15 cellular contexts compared by ENCODE assay signal in genomic region chrX:40279762-40280161, GRCh38.
DNase-seq lines count a peak whose midpoint lies in the region; ATAC-seq, FAIRE-seq and TF ChIP-seq lines count a peak whose summit lies in the region.
"Had no signal": no experiment of that assay in that cellular context is flagged by ENCODE, and none has a peak within 500 bp of the region (broad histone marks: within the 10 kb centered on the region; RNA-seq: fewer than 3 reads in every experiment).

No MANE protein-coding gene starts in this region.

- H3K36me3 ChIP-seq in CD4-positive, alpha-beta memory T cell (ENCODE audit: insufficient read depth, low read length), result no peaks in the 10 kb centered on the region
- no peaks in the 10 kb centered on the region for H3K36me3 ChIP-seq in IMR-90 (ENCODE audit: control insufficient read depth, insufficient read depth, low read length)
- no peaks in the 10 kb centered on the region for H3K36me3 ChIP-seq in H1 (ENCODE audit: control insufficient read depth in 2 of 4, insufficient read depth in 4 of 4, low read length in 3 of 4)

- peaks cover 24 to 42% (median 32%) of the 10 kb centered on the region in 4 donors for H3K4me1 Mint-ChIP-seq in CD4-positive, alpha-beta memory T cell

- no peak overlapping the region for H3K23ac ChIP-seq in IMR-90 (ENCODE audit: low read depth, low read length)
- no peak overlapping the region for H3K23ac ChIP-seq in H1 (ENCODE audit: insufficient read length)

- H3K79me1 ChIP-seq in IMR-90 (ENCODE audit: low read depth in 1 of 2, low read length in 2 of 2), result no peaks in the 10 kb centered on the region
- no peaks in the 10 kb centered on the region for H3K79me1 ChIP-seq in H1 (ENCODE audit: low read depth, low read length)

- no peak overlapping the region for H2AK9ac ChIP-seq in IMR-90 (replicated peaks; ENCODE audit: low read depth, low read length, poor library complexity)

- H3K14ac ChIP-seq in IMR-90 (replicated peaks; ENCODE audit: low read depth, low read length), result no peak overlapping the region
- H3K14ac ChIP-seq in H1 (ENCODE audit: insufficient read length), result no peak overlapping the region

- H4K8ac ChIP-seq in IMR-90 (ENCODE audit: low read depth in 2 of 2, low read length in 2 of 2), result no peak overlapping the region
- no peak overlapping the region for H4K8ac ChIP-seq in H1 (ENCODE audit: extremely low read depth, insufficient read depth, low read length)

- ATAC-seq in IMR-90 (ENCODE audit: low read depth) (no peak), GM21786 (IDR thresholded peaks at IDR 0.05; ENCODE audit: unreplicated experiment) (no peak)

- H3K56ac ChIP-seq in IMR-90 (ENCODE audit: extremely low read depth, insufficient read depth, low read length) (no peak overlapping the region), H1 (replicated peaks; ENCODE audit: insufficient read length, low read depth, low read length) (no peak overlapping the region)

- no peaks in the 10 kb centered on the region for H3K27me3 Mint-ChIP-seq in CD4-positive, alpha-beta memory T cell

- H3K18ac ChIP-seq in IMR-90 (ENCODE audit: low read depth, low read length) (no peak overlapping the region), H1 (ENCODE audit: extremely low read depth, low read length) (no peak overlapping the region; the same call in 1 of the 2 replicates)

- H3K4me1 ChIP-seq in CD4-positive, alpha-beta memory T cell (ENCODE audit: insufficient read depth, low read length), result peaks cover 37% of the 10 kb centered on the region
- H3K4me1 ChIP-seq in IMR-90 (ENCODE audit: control insufficient read depth, insufficient read depth, low read length), result no peaks in the 10 kb centered on the region; the same call in 1 of the 2 replicates
- H3K4me1 ChIP-seq in H1 (replicated peaks in 1 of 4; ENCODE audit: control insufficient read depth in 3 of 4, insufficient read depth in 4 of 4, low read length in 3 of 4), result peaks cover 0 to 8% (median 2%) of the 10 kb centered on the region in 4 experiments; a peak in 3 of 7 replicates

- H2AFZ ChIP-seq in IMR-90 (replicated peaks; ENCODE audit: low read length, poor library complexity), result no peak overlapping the region
- H2AFZ ChIP-seq in H1 (ENCODE audit: low read length), result no peak overlapping the region

- TF ChIP-seq POLR2A in IMR-90 (IDR thresholded peaks at IDR 0.05; ENCODE audit: low read depth, low read length) (no peak), H1 (IDR thresholded peaks at IDR 0.05; ENCODE audit: control extremely low read depth in 1 of 2, low read depth in 2 of 2, low read length in 2 of 2) (no peak)

- no peaks in the 10 kb centered on the region for H3K23me2 ChIP-seq in H1 (ENCODE audit: low read depth, low read length)

- H2BK20ac ChIP-seq in IMR-90 (ENCODE audit: low read depth, low read length), result no peak overlapping the region
- H2BK20ac ChIP-seq in H1 (ENCODE audit: low read length), result no peak overlapping the region

- H3K9me3 ChIP-seq in CD4-positive, alpha-beta memory T cell (ENCODE audit: control insufficient read depth in 1 of 2, low read length in 2 of 2), result no peaks in the 10 kb centered on the region
- H3K9me3 ChIP-seq in IMR-90 (ENCODE audit: control insufficient read depth, insufficient read depth, low read length) (peaks cover 6% of the 10 kb centered on the region), H1 (ENCODE audit: insufficient read depth in 2 of 2, low read depth in 1 of 2, low read length in 1 of 2) (no peaks in the 10 kb centered on the region)

- POLR2A ChIA-PET in CD4-positive, alpha-beta memory T cell (lab: Charles Lee; ENCODE audit: partially characterized antibody), result interaction anchor here (0.7 to 1.6 kb wide), 2 partner anchors 183 to 424 kb away, joined by 3 read pairs; no protein-coding TSS in a partner anchor
- POLR2A ChIA-PET in IMR-90 (lab: Charles Lee; ENCODE audit: unreplicated experiment), result no interaction called here
- POLR2A ChIA-PET in H1 (lab: Charles Lee; ENCODE audit: partially characterized antibody), result no interaction called here

- H2BK15ac ChIP-seq in IMR-90 (ENCODE audit: low read depth, low read length), result no peak overlapping the region
- H2BK15ac ChIP-seq in H1 (ENCODE audit: low read length), result no peak overlapping the region

- TF ChIP-seq RAD21 in IMR-90 (IDR thresholded peaks at IDR 0.05; ENCODE audit: low read length) (no peak), H1 (IDR thresholded peaks at IDR 0.05 in 1 of 2, conservative IDR thresholded peaks at IDR 0.05 in 1 of 2; ENCODE audit: low read depth in 2 of 2, low read length in 2 of 2) (no peak)

- H3K4me3 Mint-ChIP-seq in CD4-positive, alpha-beta memory T cell, result no peak overlapping the region

- TF ChIP-seq EP300 in H1 (IDR thresholded peaks at IDR 0.05; ENCODE audit: borderline replicate concordance in 1 of 2, low read depth in 2 of 2, low read length in 2 of 2), result no peak

- BruUV-seq in IMR-90 (replicated peaks; lab: Mats Ljungman, UMichigan), result no TSS peak

- H3K4me2 ChIP-seq in IMR-90 (ENCODE audit: low read depth, low read length) (no peak overlapping the region), H1 (ENCODE audit: insufficient read depth in 1 of 2, low read depth in 2 of 2, low read length in 2 of 2) (no peak overlapping the region)

- H3K9ac ChIP-seq in IMR-90 (ENCODE audit: low read depth, low read length) (no peak overlapping the region), H1 (replicated peaks in 1 of 4; ENCODE audit: extremely low read depth in 1 of 4, low read depth in 3 of 4, low read length in 3 of 4) (no peak overlapping the region)

- no peak overlapping the region for H3K4ac ChIP-seq in IMR-90 (ENCODE audit: low read depth, low read length)
- no peak overlapping the region for H3K4ac ChIP-seq in H1 (replicated peaks; ENCODE audit: insufficient read length, low read depth, low read length)

- peak; percentile 24 for FAIRE-seq in H1 (lab: Jason Lieb, UNC)

- no peak overlapping the region for H3K4me3 ChIP-seq in CD4-positive, alpha-beta memory T cell (ENCODE audit: low read length in 2 of 2)
- no peak overlapping the region for H3K4me3 ChIP-seq in IMR-90 (ENCODE audit: insufficient read depth, low read depth, low read length)
- H3K4me3 ChIP-seq in H1 (ENCODE audit: extremely low read depth in 1 of 4, insufficient read depth in 2 of 4, low read depth in 3 of 4, low read length in 4 of 4), result no peak overlapping the region

- CTCF ChIA-PET in CD4-positive, alpha-beta memory T cell (lab: Charles Lee; ENCODE audit: partially characterized antibody), result interaction anchor here (0.7 kb wide), 1 partner anchor 274 kb away, joined by 3 read pairs; no protein-coding TSS in a partner anchor
- CTCF ChIA-PET in IMR-90 (lab: Yijun Ruan, JAX) (no interaction called here), H1 (lab: Charles Lee; ENCODE audit: partially characterized antibody) (no interaction called here)

- no peaks in the 10 kb centered on the region for H3K27me3 ChIP-seq in CD4-positive, alpha-beta memory T cell (ENCODE audit: insufficient read depth, low read length)
- H3K27me3 ChIP-seq in IMR-90 (ENCODE audit: control insufficient read depth, insufficient read depth, low read length) (no peaks in the 10 kb centered on the region; the same call in 1 of the 2 replicates), H1 (replicated peaks in 1 of 4; ENCODE audit: control insufficient read depth in 3 of 4, extremely low read depth in 1 of 4, insufficient read depth in 3 of 4, low read length in 3 of 4) (no peaks in the 10 kb centered on the region)

- H3K9me1 ChIP-seq in IMR-90 (ENCODE audit: insufficient read depth, low read length), result no peaks in the 10 kb centered on the region

- H3K79me2 ChIP-seq in H1 (ENCODE audit: control insufficient read depth in 1 of 2, insufficient read depth in 2 of 2, low read length in 2 of 2), result no peaks in the 10 kb centered on the region

- no peak for TF ChIP-seq CTCF in IMR-90 (conservative IDR thresholded peaks at IDR 0.05; ENCODE audit: low read depth, low read length)
- TF ChIP-seq CTCF in H1 (IDR thresholded peaks at IDR 0.05; ENCODE audit: control extremely low read depth in 1 of 3, insufficient read depth in 1 of 3, low read depth in 1 of 3, low read length in 3 of 3), result no peak

- H3K27ac ChIP-seq in CD4-positive, alpha-beta memory T cell (ENCODE audit: low read depth, low read length), result no peak overlapping the region
- H3K27ac ChIP-seq in IMR-90 (ENCODE audit: insufficient read depth, low read length), result no peak overlapping the region
- no peak overlapping the region for H3K27ac ChIP-seq in H1 (ENCODE audit: low read depth, low read length)
- H3K27ac ChIP-seq: C4-2B had no signal

- peak overlapping the region; percentile 76 to 96 (median 94) for H3K27ac Mint-ChIP-seq in CD4-positive, alpha-beta memory T cell

- no peaks in the 10 kb centered on the region for H3K36me3 Mint-ChIP-seq in CD4-positive, alpha-beta memory T cell

- H2AK5ac ChIP-seq in IMR-90 (ENCODE audit: low read depth, low read length) (no peak overlapping the region), H1 (ENCODE audit: low read depth, low read length) (no peak overlapping the region)

- dilution Hi-C loops in IMR-90 (cut with HindIII; ENCODE audit: low sequenced_read_pairs, unreplicated experiment), result no loop called here

- H4K20me1 ChIP-seq in IMR-90 (ENCODE audit: insufficient read depth, low read length) (no peaks in the 10 kb centered on the region), H1 (replicated peaks in 1 of 2; ENCODE audit: control insufficient read depth in 1 of 2, insufficient read depth in 2 of 2, low read length in 2 of 2) (no peaks in the 10 kb centered on the region)

- no peak overlapping the region for H4K91ac ChIP-seq in IMR-90 (ENCODE audit: insufficient read depth, low read depth, low read length)
- H4K91ac ChIP-seq in H1 (replicated peaks; ENCODE audit: insufficient read length, low read length), result no peak overlapping the region

- WGBS in IMR-90 (ENCODE audit: extremely low coverage in 2 of 2, insufficient read length in 1 of 2), 2 experiments, result 13% methylated on average over 1 of the region's 5 CpGs; no CpG with 5 or more reads in 1 of the 2 experiments
- 80% methylated on average over 2 of the region's 5 CpGs; no CpG with 5 or more reads in 1 of the 2 experiments for WGBS in H1 (ENCODE audit: extremely low coverage in 1 of 2, insufficient coverage in 1 of 2, insufficient read length in 1 of 2, insufficient replicate concordance in 2 of 2, low coverage in 1 of 2, low lambda C conversion rate in 2 of 2, missing lambda C conversion rate in 1 of 2), 2 experiments

- peaks cover 0 to 19% (median 5%) of the 10 kb centered on the region in 8 donors for H3K9me3 Mint-ChIP-seq in CD4-positive, alpha-beta memory T cell

- H2BK5ac ChIP-seq in IMR-90 (ENCODE audit: low read depth, low read length, poor library complexity, severe bottlenecking) (no peak overlapping the region), H1 (ENCODE audit: low read depth, low read length) (no peak overlapping the region)

- intact Hi-C loops in CD4-positive, alpha-beta memory T cell (cut with micrococcal nuclease), result no loop called here
- intact Hi-C loops in IMR-90 (cut with micrococcal nuclease), result no loop called here

- DNase-seq in DMS53 (lab: John Stamatoyannopoulos, UW) (peak; percentile 26), DMS53 treated with DMSO at 0.1 percent for 48 hours (lab: John Stamatoyannopoulos, UW; ENCODE audit: unreplicated experiment) (no peak), IMR-90 (no peak), H1 (ENCODE audit: low read depth in 1 of 2, low spot score in 2 of 2) (no peak), NCI-H187 (lab: John Stamatoyannopoulos, UW) (no peak)
- no peak for DNase-seq in CD4-positive, alpha-beta memory T cell
- DNase-seq in central memory CD4-positive, alpha-beta T cell, result no peak
- DNase-seq: 8988T, EL, HCEC 1CT, NCI-H1436 treated with DMSO at 0.1 percent for 48 hours, NCI-H2081 treated with DMSO at 0.1 percent for 48 hours, SIG-M5 had no signal

- no peak overlapping the region for H4K5ac ChIP-seq in IMR-90 (ENCODE audit: low read depth, low read length)
- H4K5ac ChIP-seq in H1 (ENCODE audit: insufficient read length, low read depth, low read length), result no peak overlapping the region

- in situ Hi-C loops in IMR-90 (cut with MboI; ENCODE audit: low sequenced_read_pairs), result no loop called here

- H2BK120ac ChIP-seq in IMR-90 (ENCODE audit: low read depth, low read length) (no peak overlapping the region), H1 (replicated peaks; ENCODE audit: low read depth, low read length) (no peak overlapping the region)

- no peak overlapping the region for H2BK12ac ChIP-seq in H1 (ENCODE audit: low read depth, low read length)
